ENCODE assay signal across 29 cellular contexts in genomic region chr20:39941235-39941634, GRCh38.
"Had no signal": no experiment of that assay in that cellular context is flagged by ENCODE, and none has a peak within 500 bp of the region (broad histone marks: within the 10 kb centered on the region; RNA-seq: fewer than 3 reads in every experiment).

No MANE protein-coding gene starts in this region.

- H3K27me3 ChIP-seq: SJCRH30 had no signal

- FAIRE-seq: RCC 7860 had no signal

- ATAC-seq: activated CD8-positive, alpha-beta memory T cell treated with anti-CD3 and anti-CD28 coated beads, Interleukin-2, amount 10 ng/mL, durations not matched to agents 7 days and 5 days; activated naive CD8-positive, alpha-beta T cell treated with anti-CD3 and anti-CD28 coated beads, Interleukin-2, amount 50 U/mL, for 24 hours had no signal

- H2AFZ ChIP-seq: PC-9 had no signal

- DNase-seq: activated CD4-positive, alpha-beta memory T cell treated with anti-CD3 and anti-CD28 coated beads, Interleukin-2, amount 10 ng/mL, durations not matched to agents 7 days and 5 days; activated CD4-positive, alpha-beta T cell treated with anti-CD3 and anti-CD28 coated beads for 1 hour; activated CD4-positive, alpha-beta T cell treated with anti-CD3 and anti-CD28 coated beads for 48 hours; activated CD4-positive, CD25-positive, alpha-beta regulatory T cell; activated CD8-positive, alpha-beta memory T cell treated with anti-CD3 and anti-CD28 coated beads for 24 hours; activated CD8-positive, alpha-beta memory T cell treated with anti-CD3 and anti-CD28 coated beads, Interleukin-2, amount 10 ng/mL, durations not matched to agents 7 days and 5 days; activated CD8-positive, alpha-beta memory T cell treated with anti-CD3 and anti-CD28 coated beads, Interleukin-2, amount 50 U/mL, for 48 hours; activated effector memory CD4-positive, alpha-beta T cell treated with Interleukin-2 at 50 U/mL for 16 hours; activated naive CD4-positive, alpha-beta T cell treated with anti-CD3 and anti-CD28 coated beads, Interleukin-2, amount 10 ng/mL, durations not matched to agents 7 days and 5 days; activated naive CD8-positive, alpha-beta T cell treated with anti-CD3 and anti-CD28 coated beads, Interleukin-2, amount 50 U/mL, for 24 hours; activated T-cell treated with anti-CD3 and anti-CD28 coated beads, Interleukin-2, amount 50 U/mL, for 48 hours; anterior cingulate cortex; NCI-H1048; NCI-H1105 treated with DMSO at 0.1 percent for 48 hours; NCI-H1436; NCI-H1694; NCI-H1930; NCI-H2081 treated with DMSO at 0.1 percent for 48 hours; NCI-H226; NCI-H446 treated with DMSO at 0.1 percent for 48 hours; NCI-H524; PC-9; SHP77; SJCRH30; T1000; WERI-Rb-1 had no signal

- H3K4me2 ChIP-seq: PC-9 had no signal

- H3K9me3 ChIP-seq: SJCRH30 had no signal

- H3K27ac ChIP-seq: PC-9, RWPE1, SJCRH30, SK-N-MC, WERI-Rb-1 had no signal

- H3K4me3 ChIP-seq: PC-9, SJCRH30, SK-N-MC had no signal

- H3K36me3 ChIP-seq: SJCRH30, WERI-Rb-1 had no signal
